In genomic region chr2:97590515-97591394, GRCh38 we compare ENCODE assay signal across 8 cellular contexts. TPM values are rescaled to one million over a fixed set of nuclear protein-coding genes. Genes with fewer than 3 reads are reported as not detected.
DNase-seq lines count a peak whose midpoint lies in the region; ATAC-seq, FAIRE-seq and TF ChIP-seq lines count a peak whose summit lies in the region.
"Not testable (repeated sequence)": the region's sequence is repeated elsewhere in the genome, so short reads cannot be mapped to it uniquely, and the experiment has no call there.

No MANE protein-coding gene starts in this region.

- H3K36me3 ChIP-seq in duodenal mucosa (ENCODE audit: control insufficient read depth in 1 of 2, insufficient read depth in 2 of 2, low read length in 2 of 2); keratinocyte (ENCODE audit: control insufficient read depth in 2 of 2, extremely low read depth in 1 of 2, insufficient read depth in 2 of 2, low read length in 2 of 2); tibial artery: not testable (repeated sequence)

- intact Hi-C loops in sciatic nerve (cut with DNase I), result loop anchor here (10.0 kb wide), 1 partner anchor 104 kb away; no protein-coding TSS in a partner anchor
- intact Hi-C loops in tibial artery (cut with DNase I; ENCODE audit: low total_unique reads), result loop anchor here (2.0 kb wide), 1 partner anchor 106 kb away; no protein-coding TSS in a partner anchor

- H3K27me3 ChIP-seq in duodenal mucosa (ENCODE audit: control insufficient read depth in 1 of 2, insufficient read depth in 2 of 2, low read length in 2 of 2); keratinocyte (ENCODE audit: control insufficient read depth, extremely low read depth, insufficient read depth, low read length); tibial artery: not testable (repeated sequence)

- H3K79me2 ChIP-seq in keratinocyte (ENCODE audit: control insufficient read depth, insufficient read depth, low read length), result not testable (repeated sequence)

- dilution Hi-C loops in keratinocyte (cut with MboI; ENCODE audit: extremely low pct_ligation_motif_present, low sequenced_read_pairs), result not testable (repeated sequence)

- H4K20me1 ChIP-seq in keratinocyte (ENCODE audit: control insufficient read depth, extremely low read depth, insufficient read depth, low read length), result not testable (repeated sequence)

- peak overlapping the region; percentile 67 to 72 for H3K4me3 ChIP-seq in duodenal mucosa (ENCODE audit: low read depth in 1 of 2, low read length in 2 of 2)
- H3K4me3 ChIP-seq in keratinocyte (ENCODE audit: control insufficient read depth in 2 of 3, extremely low read depth in 1 of 3, insufficient read depth in 2 of 3, low read depth in 1 of 3, low read length in 3 of 3), result peak overlapping the region; percentile 44 to 67 (median 67)
- H3K4me3 ChIP-seq in tibial artery, result peak overlapping the region; percentile 58 to 74

- H3K9ac ChIP-seq in duodenal mucosa (ENCODE audit: low read depth in 1 of 2, low read length in 2 of 2) (peak overlapping the region in 1 of 2 donors; percentile 80), keratinocyte (ENCODE audit: control insufficient read depth, extremely low read depth, insufficient read depth, low read length) (peak overlapping the region; percentile 81)

- peak overlapping the region; percentile 83 for H2AFZ ChIP-seq in keratinocyte (ENCODE audit: control insufficient read depth, low read length)

- peak; percentile 52 for ATAC-seq in HG02642 (IDR thresholded peaks at IDR 0.05; ENCODE audit: poor library complexity, unreplicated experiment)
- ATAC-seq in sciatic nerve, result peak; percentile 83

- TF ChIP-seq CTCF in GM12801 (IDR thresholded peaks at IDR 0.05; ENCODE audit: extremely low read depth, insufficient read length) (peak; percentile 66), keratinocyte (optimal IDR thresholded peaks at IDR 0.05 in 1 of 3, IDR thresholded peaks at IDR 0.05 in 1 of 3, conservative IDR thresholded peaks at IDR 0.05 in 1 of 3; ENCODE audit: extremely low read depth in 1 of 3, insufficient read depth in 2 of 3, low read length in 3 of 3) (peak; percentile 38 to 88 (median 77)), tibial artery (IDR thresholded peaks at IDR 0.05) (peak; percentile 94 to 100)

- H3K9me3 ChIP-seq in duodenal mucosa (ENCODE audit: control insufficient read depth in 1 of 2, low read length in 2 of 2); keratinocyte (ENCODE audit: control insufficient read depth, low read depth, low read length); tibial artery: not testable (repeated sequence)

- H3K9me1 ChIP-seq in keratinocyte (ENCODE audit: control insufficient read depth, extremely low read depth, insufficient read depth, low read length), result not testable (repeated sequence)

- peak overlapping the region; percentile 88 for H3K27ac ChIP-seq in duodenal mucosa (ENCODE audit: low read depth, low read length)
- peak overlapping the region; percentile 76 for H3K27ac ChIP-seq in keratinocyte (ENCODE audit: control insufficient read depth, insufficient read depth, low read length)
- peak overlapping the region; percentile 88 for H3K27ac ChIP-seq in tibial artery

- H3K4me2 ChIP-seq in keratinocyte (ENCODE audit: control insufficient read depth, extremely low read depth, insufficient read depth, low read depth, low read length), result peak overlapping the region; percentile 80

- FAIRE-seq in keratinocyte (lab: Jason Lieb, UNC), result not testable (repeated sequence)

- H3K4me1 ChIP-seq in duodenal mucosa (ENCODE audit: control insufficient read depth in 1 of 2, insufficient read depth in 2 of 2, low read length in 2 of 2); keratinocyte (ENCODE audit: control insufficient read depth, extremely low read depth, insufficient read depth, low read length); tibial artery: not testable (repeated sequence)

- DNase-seq in NAMALWA (ENCODE audit: low spot score) (peak; percentile 91), keratinocyte (ENCODE audit: low read depth, low spot score) (peak; percentile 50), sciatic nerve (ENCODE audit: low spot score) (peak; percentile 89), tibial artery (peak; percentile 83 to 84)
- peak; percentile 53 for DNase-seq in activated CD8-positive, alpha-beta memory T cell treated with anti-CD3 and anti-CD28 coated beads, Interleukin-2, amount 50 U/mL, for 24 hours (ENCODE audit: extremely low read depth)

RNA-seq across cellular contexts. Expression of gene ANKRD36B, which starts 1.1 kb away (rescaled TPM):
- 6.1 to 11.9 TPM (median 7.6 TPM) in 3 replicates for polyA plus RNA-seq in keratinocyte
- polyA plus RNA-seq in keratinocyte (2011; ENCODE audit: low read depth), result 12.2 TPM
- 0.64 and 0.95 TPM in 2 replicates for polyA plus RNA-seq in keratinocyte (2011; cell fraction: cytosol; rRNA removed)
- 42.4 and 54.8 TPM in 2 replicates for polyA plus RNA-seq in keratinocyte (2011; cell fraction: nucleus; rRNA removed)
- polyA plus RNA-seq in keratinocyte (2012; ENCODE audit: low replicate concordance), result 3.4 TPM in 2 replicates
- polyA minus RNA-seq in keratinocyte, result 8.7 to 43.1 TPM (median 27.9 TPM) in 3 replicates
- polyA minus RNA-seq in keratinocyte (2011; cell fraction: cytosol; rRNA and poly(A)+ RNA removed), result 4.2 TPM
- polyA minus RNA-seq in keratinocyte (2011; cell fraction: nucleus; rRNA and poly(A)+ RNA removed), result 37.7 and 93.9 TPM in 2 replicates
- 55.4 TPM for total RNA-seq in sciatic nerve

RNA-seq across cellular contexts. Expression of gene COX5B, which starts 55.1 kb away (rescaled TPM):
- polyA plus RNA-seq in keratinocyte, result 256 to 372 TPM (median 311 TPM) in 3 replicates
- polyA plus RNA-seq in keratinocyte (2011; ENCODE audit: low read depth), result 125 TPM
- polyA plus RNA-seq in keratinocyte (2011; cell fraction: cytosol; rRNA removed), result 207 and 304 TPM in 2 replicates
- polyA plus RNA-seq in keratinocyte (2011; cell fraction: nucleus; rRNA removed), result 144 and 154 TPM in 2 replicates
- polyA plus RNA-seq in keratinocyte (2012; ENCODE audit: low replicate concordance), result 252 and 296 TPM in 2 replicates
- 27.3 to 60.0 TPM (median 34.5 TPM) in 3 replicates for polyA minus RNA-seq in keratinocyte
- 166 TPM for polyA minus RNA-seq in keratinocyte (2011; cell fraction: cytosol; rRNA and poly(A)+ RNA removed)
- 32.2 and 38.5 TPM in 2 replicates for polyA minus RNA-seq in keratinocyte (2011; cell fraction: nucleus; rRNA and poly(A)+ RNA removed)
- 140 TPM for total RNA-seq in sciatic nerve

Comparison
In these comparisons a context has a peak if more than half of its experiments do, and no peak if none do; other contexts are left out.
1. Peak in every context shown above with its lines: DNase-seq, ATAC-seq, H3K4me3 ChIP-seq and H3K27ac ChIP-seq.